In genomic region chr12:43273467-43273866, GRCh38 we compare ENCODE assay signal across 1 cellular context.
TF ChIP-seq lines count a peak whose summit lies in the region.

No MANE protein-coding gene starts in this region.

TF ChIP-seq in A549, 52 proteins besides CTCF, POLR2A, EP300 and RAD21 (continued from another document):
- TF ChIP-seq REST (IDR thresholded peaks at IDR 0.05) (no peak), HMGXB4 (CRISPR knock-in tag; IDR thresholded peaks at IDR 0.05; ENCODE audit: borderline replicate concordance) (no peak), TP53 (CRISPR knock-in tag; IDR thresholded peaks at IDR 0.05) (no peak), ATOH8 (CRISPR knock-in tag; IDR thresholded peaks at IDR 0.05; ENCODE audit: low read depth) (no peak), MAFK (IDR thresholded peaks at IDR 0.05; ENCODE audit: partially characterized antibody) (no peak), NFE2L2 (conservative IDR thresholded peaks at IDR 0.05; ENCODE audit: low read length) (no peak), HES2 (IDR thresholded peaks at IDR 0.05) (no peak), HOXB5 (CRISPR knock-in tag; IDR thresholded peaks at IDR 0.05) (no peak), NR3C1 (IDR thresholded peaks at IDR 0.05) (no peak)
